ENCODE assay signal across 8 cellular contexts in the genomic region with DNA sequence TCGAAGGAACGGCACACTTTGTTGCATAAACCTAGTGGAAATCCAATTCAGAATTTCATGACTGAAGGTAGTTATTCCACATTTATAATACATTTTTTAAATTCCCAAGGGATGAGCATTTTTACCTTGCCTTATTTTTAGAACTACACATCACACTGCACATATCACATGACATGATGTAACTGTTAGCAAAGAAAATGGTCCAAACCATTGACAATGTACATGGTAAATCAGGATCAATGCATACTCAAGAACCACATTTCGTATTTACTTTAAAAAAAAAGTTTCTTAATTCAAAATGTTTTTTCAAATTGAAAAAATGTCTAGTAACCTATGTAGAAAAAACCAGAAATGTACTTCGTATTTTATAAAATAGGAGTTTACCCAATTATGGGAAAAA. TPM values are rescaled to one million over a fixed set of nuclear protein-coding genes. Genes with fewer than 3 reads are reported as not detected.
A peak's percentile ranks its signal among the peaks of the same experiment; 100 is the strongest.
DNase-seq lines count a peak whose midpoint lies in the region; ATAC-seq and TF ChIP-seq lines count a peak whose summit lies in the region.

No MANE protein-coding gene starts in this region.

- H3K27me3 ChIP-seq in BJ (ENCODE audit: control insufficient read depth, insufficient read depth, low read length) (no peaks in the 10 kb centered on the region), MG63 (no peaks in the 10 kb centered on the region)

- peaks cover 0 to 3% (median 0%) of the 10 kb centered on the region in 3 donors for H3K27me3 Mint-ChIP-seq in naive B cell

- H3K4me1 Mint-ChIP-seq in naive B cell, result peaks cover 47 to 69% (median 56%) of the 10 kb centered on the region in 3 donors

- POLR2A ChIA-PET in BJ (lab: Charles Lee), result no interaction called here

- no peak for TF ChIP-seq CTCF in BJ (IDR thresholded peaks at IDR 0.05; ENCODE audit: insufficient read depth, low read depth, low read length)

- H3K36me3 ChIP-seq in BJ (ENCODE audit: control insufficient read depth, insufficient read depth, low read length) (no peaks in the 10 kb centered on the region), MG63 (peaks cover 3% of the 10 kb centered on the region)

- CTCF ChIA-PET in BJ (lab: Yijun Ruan, JAX), result no interaction called here

- ATAC-seq in naive B cell (ENCODE audit: low read depth in 2 of 2) (no peak), GM21423 (IDR thresholded peaks at IDR 0.05; ENCODE audit: unreplicated experiment) (no peak)

- no peaks in the 10 kb centered on the region for H3K9me3 Mint-ChIP-seq in naive B cell

- no peaks in the 10 kb centered on the region for H3K9me3 ChIP-seq in MG63

- peak overlapping the region; percentile 85 for H3K4me3 ChIP-seq in BJ (ENCODE audit: low read depth, low read length)
- H3K4me3 ChIP-seq in MG63, result peak overlapping the region; percentile 93

- H3K4me3 Mint-ChIP-seq in naive B cell, result peak overlapping the region; percentile 3 to 100 (median 95)

- peak overlapping the region; percentile 2 for H3K27ac ChIP-seq in cingulate gyrus (ENCODE audit: low read depth, low read length)

- H3K27ac Mint-ChIP-seq in naive B cell, result peak overlapping the region in 5 of 6 donors; percentile 5 to 99 (median 62)

- DNase-seq in BJ (ENCODE audit: low read depth) (no peak), MG63 (no peak), naive B cell (no peak), globus pallidus (ENCODE audit: low spot score) (no peak), HK-2 (ENCODE audit: unreplicated experiment) (no peak), germinal center (ENCODE audit: low spot score) (no peak)

- H3K36me3 Mint-ChIP-seq in naive B cell, result peaks cover 0 to 9% of the 10 kb centered on the region in 2 donors

RNA-seq across cellular contexts. Expression of a gene that starts 2.5 kb away (rescaled TPM):
- 14.1 and 16.7 TPM in 2 replicates for polyA plus RNA-seq in BJ (2011; rRNA removed)
- polyA minus RNA-seq in BJ (2011; rRNA and poly(A)+ RNA removed), result 93.8 and 102 TPM in 2 replicates
- total RNA-seq in MG63 (2014; rRNA removed; shearing (Covaris generic); ENCODE audit: low replicate concordance), result 15.2 and 23.8 TPM in 2 replicates
- polyA plus RNA-seq in naive B cell (ENCODE audit: low read depth in 6 of 6), result 10 to 100 TPM in 5 of 6 donors, 1 to 10 TPM in 1; 5.8 to 27.5 (median 16.5) TPM
